ENCODE assay signal across 14 cellular contexts in the genomic region with DNA sequence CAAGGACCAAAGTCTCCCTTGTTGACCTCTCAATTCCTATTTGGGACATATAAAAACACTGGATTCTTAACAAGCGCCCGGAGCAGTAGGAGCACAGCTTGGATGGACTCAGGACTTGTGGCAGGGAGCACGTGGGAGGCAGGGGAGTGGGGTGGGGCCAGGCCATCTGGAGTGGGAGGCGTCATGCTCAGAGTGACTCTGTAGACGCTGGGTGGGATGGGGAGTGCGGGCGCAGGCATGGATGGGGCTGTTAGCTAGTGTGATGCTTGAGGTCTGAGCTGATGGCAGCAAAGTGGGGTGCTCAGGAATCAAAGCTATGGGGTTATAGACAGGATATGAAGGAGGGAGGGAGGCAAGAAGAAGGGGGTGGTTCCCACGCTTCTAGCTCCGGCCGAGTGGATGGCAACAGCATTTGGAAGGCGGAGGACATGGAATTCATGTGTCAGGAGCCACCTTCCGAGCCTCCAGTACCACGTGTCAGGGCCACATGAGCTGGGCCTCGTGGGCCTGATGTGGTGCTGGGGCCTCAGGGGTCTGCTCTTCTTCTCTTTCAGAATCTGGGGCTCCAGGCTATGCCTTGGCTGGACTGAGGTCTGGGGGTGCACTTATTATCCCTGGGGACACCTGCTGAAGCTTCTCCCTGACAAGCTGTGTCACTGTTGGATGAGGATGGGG. TPM values are rescaled to one million over a fixed set of nuclear protein-coding genes. Genes with fewer than 3 reads are reported as not detected.
DNase-seq lines count a peak whose midpoint lies in the region; ATAC-seq and TF ChIP-seq lines count a peak whose summit lies in the region.
"Had no signal": no experiment of that assay in that cellular context is flagged by ENCODE, and none has a peak within 500 bp of the region (broad histone marks: within the 10 kb centered on the region; RNA-seq: fewer than 3 reads in every experiment).

No MANE protein-coding gene starts in this region.

- DNase-seq in NCI-H2171 treated with DMSO at 0.1 percent for 48 hours (lab: John Stamatoyannopoulos, UW) (peak; percentile 16), NCI-H2171 (lab: John Stamatoyannopoulos, UW) (no peak), G401 (ENCODE audit: low spot score) (peak; percentile 58), chondrocyte (ENCODE audit: low spot score) (peak; percentile 67), posterior vena cava (ENCODE audit: low spot score) (peak; percentile 68), NCI-H526 (lab: John Stamatoyannopoulos, UW) (no peak)
- DNase-seq in stimulated activated CD4-positive, alpha-beta T cell treated with anti-CD3 and anti-CD28 coated beads, Interleukin-15, amount 100 ng/mL, for 24 hours = no peak
- DNase-seq: CD8-positive, alpha-beta T cell; H9; KBM-7; NCI-H1436; NCI-H2029 had no signal

- peaks cover 7% of the 10 kb centered on the region for H3K27me3 Mint-ChIP-seq in chondrocyte (ENCODE audit: low read depth)

- no peaks in the 10 kb centered on the region for H3K36me3 Mint-ChIP-seq in chondrocyte (ENCODE audit: low read depth)
- H3K36me3 Mint-ChIP-seq: CD8-positive, alpha-beta T cell had no signal

- H3K27ac Mint-ChIP-seq in chondrocyte (ENCODE audit: unreplicated experiment) = no peak overlapping the region
- H3K27ac Mint-ChIP-seq: CD8-positive, alpha-beta T cell; H9 had no signal

- no peak overlapping the region for H3K4me3 Mint-ChIP-seq in chondrocyte (ENCODE audit: unreplicated experiment)
- H3K4me3 Mint-ChIP-seq: CD8-positive, alpha-beta T cell; H9 had no signal

- no peaks in the 10 kb centered on the region for H3K4me1 Mint-ChIP-seq in chondrocyte (ENCODE audit: low read depth)

- no peak for ATAC-seq in GM21447 (IDR thresholded peaks at IDR 0.05; ENCODE audit: unreplicated experiment)

- in situ Hi-C loops in G401 (cut with HindIII; ENCODE audit: low sequenced_read_pairs) = no loop called here

- TF ChIP-seq CTCF in chondrocyte (IDR thresholded peaks at IDR 0.05) = no peak

- no peaks in the 10 kb centered on the region for H3K9me3 Mint-ChIP-seq in chondrocyte (ENCODE audit: low read depth)
- H3K9me3 Mint-ChIP-seq: CD8-positive, alpha-beta T cell; H9 had no signal

- intact Hi-C loops in posterior vena cava (cut with DNase I) = no loop called here

RNA-seq across cellular contexts. Expression of gene MEG3, which starts 26.2 kb away (rescaled TPM):
- 3.4 TPM in 1 of 2 replicates, not detected in the other for total RNA-seq in G401 (2014; rRNA removed; shearing (Covaris generic))
- total RNA-seq in chondrocyte (not detected in 3 replicates), posterior vena cava (10 to 100 TPM; 56.2 to 99.4 TPM)
- total RNA-seq: CD8-positive, alpha-beta T cell had no signal

RNA-seq across cellular contexts. Expression of gene RTL1, which starts 51.4 kb away (rescaled TPM):
- total RNA-seq in G401 (2014; rRNA removed; shearing (Covaris generic)) = not detected in 2 replicates
- total RNA-seq in chondrocyte (0.02 TPM in 1 of 3 replicates, not detected in the others), posterior vena cava (not detected)
- total RNA-seq: CD8-positive, alpha-beta T cell; H9; NCI-H460 had no signal

Comparison
In these comparisons a context has a peak if more than half of its experiments do, and no peak if none do; other contexts are left out.
1. DNase-seq: peak in NCI-H2171 treated with DMSO at 0.1 percent for 48 hours (single experiment), G401 (single experiment), chondrocyte (single experiment) and posterior vena cava (single experiment); none in NCI-H2171 (single experiment), NCI-H526 (0 of 2) and stimulated activated CD4-positive, alpha-beta T cell treated with anti-CD3 and anti-CD28 coated beads, Interleukin-15, amount 100 ng/mL, for 24 hours (single experiment).
2. RNA of gene MEG3, which starts 26.2 kb away (total RNA-seq): 56.2 to 99.4 TPM in posterior vena cava; 3.4 TPM in G401 and not detected in chondrocyte; every median in the first group is over 10 times any median in the second.